In genomic region chr6:1832844-1833787, GRCh38 we compare ENCODE assay signal across 11 cellular contexts.
DNase-seq lines count a peak whose midpoint lies in the region; ATAC-seq and TF ChIP-seq lines count a peak whose summit lies in the region.
"Had no signal": no experiment of that assay in that cellular context is flagged by ENCODE, and none has a peak within 500 bp of the region (broad histone marks: within the 10 kb centered on the region; RNA-seq: fewer than 3 reads in every experiment).

No MANE protein-coding gene starts in this region.

- no peaks in the 10 kb centered on the region for H3K9me3 ChIP-seq in ovary

- H3K4me1 ChIP-seq in ovary (ENCODE audit: insufficient read depth), result peaks cover 4% of the 10 kb centered on the region

- DNase-seq in Caki2 (ENCODE audit: low read depth), result peak; percentile 87
- DNase-seq in NCI-H69 (lab: John Stamatoyannopoulos, UW), result peak; percentile 97
- DNase-seq in ovary, result peak; percentile 34 to 71 (median 57)
- no peak for DNase-seq in erythroblast (lab: John Stamatoyannopoulos, UW)
- DNase-seq in NCI-H2107 (lab: John Stamatoyannopoulos, UW), result no peak
- no peak for DNase-seq in iPS-NIHi7 (ENCODE audit: extremely low spot score)
- DNase-seq: activated CD4-positive, alpha-beta T cell treated with anti-CD3 and anti-CD28 coated beads, Interleukin-2, amount 50 U/mL, for 48 hours; DND-41; NCI-H526 treated with DMSO at 0.1 percent for 48 hours had no signal

- intact Hi-C loops in ovary (cut with DNase I), result loop anchor here in 1 of 4 donors (10.0 kb wide), 1 partner anchor 218 kb away; no protein-coding TSS in a partner anchor

- no peak overlapping the region for H3K27ac ChIP-seq in ovary

- TF ChIP-seq EP300 in ovary (IDR thresholded peaks at IDR 0.05), result no peak

- ATAC-seq in esophagus mucosa (peak; percentile 62), GM21515 (IDR thresholded peaks at IDR 0.05; ENCODE audit: unreplicated experiment) (no peak)

- in situ Hi-C loops in Caki2 (cut with HindIII; ENCODE audit: low pct_unique_long_range_greater_than_20kb, low sequenced_read_pairs), result no loop called here

- no peak for TF ChIP-seq CTCF in ovary (IDR thresholded peaks at IDR 0.05)

- no peaks in the 10 kb centered on the region for H3K27me3 ChIP-seq in ovary

- H3K4me3 ChIP-seq in ovary, result no peak overlapping the region

- TF ChIP-seq POLR2A in ovary (IDR thresholded peaks at IDR 0.05) (no peak), erythroblast (IDR thresholded peaks at IDR 0.05; ENCODE audit: low read length) (no peak)

- WGBS in ovary, 3 donors, result 5 to 10% (median 8%) methylated on average over 16 of the region's 16 CpGs

- no peaks in the 10 kb centered on the region for H3K36me3 ChIP-seq in ovary

Comparison
In these comparisons a context has a peak if more than half of its experiments do, and no peak if none do; other contexts are left out.
1. DNase-seq: peak in Caki2 (single experiment), NCI-H69 (single experiment) and ovary (5 of 5); none in erythroblast (0 of 2), NCI-H2107 (single experiment) and iPS-NIHi7 (single experiment).